ENCODE assay signal across 1 cellular context in the genomic region with DNA sequence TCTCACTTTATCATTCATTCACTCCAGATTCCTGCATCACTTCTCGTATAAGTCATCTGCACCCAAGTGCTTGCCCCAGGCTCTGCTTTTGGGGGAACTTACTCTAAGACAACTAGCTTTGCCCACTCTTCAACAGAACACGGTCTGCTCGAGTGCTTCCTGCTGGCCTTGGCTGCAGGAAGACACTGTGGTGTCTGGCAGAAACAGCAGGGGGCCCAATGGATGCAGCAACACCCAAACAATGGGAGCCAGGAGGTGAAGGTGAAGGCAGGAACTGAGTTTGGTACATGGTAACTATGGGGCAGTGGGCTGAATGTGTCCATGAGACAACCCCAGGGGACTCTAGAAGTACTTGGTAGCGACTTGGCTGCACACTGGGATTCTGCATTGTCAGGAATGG.
TF ChIP-seq lines count a peak whose summit lies in the region.

No MANE protein-coding gene starts in this region.

TF ChIP-seq in GM23338, 12 proteins besides CTCF, POLR2A, EP300 and RAD21:
- TF ChIP-seq, protein P1, sequence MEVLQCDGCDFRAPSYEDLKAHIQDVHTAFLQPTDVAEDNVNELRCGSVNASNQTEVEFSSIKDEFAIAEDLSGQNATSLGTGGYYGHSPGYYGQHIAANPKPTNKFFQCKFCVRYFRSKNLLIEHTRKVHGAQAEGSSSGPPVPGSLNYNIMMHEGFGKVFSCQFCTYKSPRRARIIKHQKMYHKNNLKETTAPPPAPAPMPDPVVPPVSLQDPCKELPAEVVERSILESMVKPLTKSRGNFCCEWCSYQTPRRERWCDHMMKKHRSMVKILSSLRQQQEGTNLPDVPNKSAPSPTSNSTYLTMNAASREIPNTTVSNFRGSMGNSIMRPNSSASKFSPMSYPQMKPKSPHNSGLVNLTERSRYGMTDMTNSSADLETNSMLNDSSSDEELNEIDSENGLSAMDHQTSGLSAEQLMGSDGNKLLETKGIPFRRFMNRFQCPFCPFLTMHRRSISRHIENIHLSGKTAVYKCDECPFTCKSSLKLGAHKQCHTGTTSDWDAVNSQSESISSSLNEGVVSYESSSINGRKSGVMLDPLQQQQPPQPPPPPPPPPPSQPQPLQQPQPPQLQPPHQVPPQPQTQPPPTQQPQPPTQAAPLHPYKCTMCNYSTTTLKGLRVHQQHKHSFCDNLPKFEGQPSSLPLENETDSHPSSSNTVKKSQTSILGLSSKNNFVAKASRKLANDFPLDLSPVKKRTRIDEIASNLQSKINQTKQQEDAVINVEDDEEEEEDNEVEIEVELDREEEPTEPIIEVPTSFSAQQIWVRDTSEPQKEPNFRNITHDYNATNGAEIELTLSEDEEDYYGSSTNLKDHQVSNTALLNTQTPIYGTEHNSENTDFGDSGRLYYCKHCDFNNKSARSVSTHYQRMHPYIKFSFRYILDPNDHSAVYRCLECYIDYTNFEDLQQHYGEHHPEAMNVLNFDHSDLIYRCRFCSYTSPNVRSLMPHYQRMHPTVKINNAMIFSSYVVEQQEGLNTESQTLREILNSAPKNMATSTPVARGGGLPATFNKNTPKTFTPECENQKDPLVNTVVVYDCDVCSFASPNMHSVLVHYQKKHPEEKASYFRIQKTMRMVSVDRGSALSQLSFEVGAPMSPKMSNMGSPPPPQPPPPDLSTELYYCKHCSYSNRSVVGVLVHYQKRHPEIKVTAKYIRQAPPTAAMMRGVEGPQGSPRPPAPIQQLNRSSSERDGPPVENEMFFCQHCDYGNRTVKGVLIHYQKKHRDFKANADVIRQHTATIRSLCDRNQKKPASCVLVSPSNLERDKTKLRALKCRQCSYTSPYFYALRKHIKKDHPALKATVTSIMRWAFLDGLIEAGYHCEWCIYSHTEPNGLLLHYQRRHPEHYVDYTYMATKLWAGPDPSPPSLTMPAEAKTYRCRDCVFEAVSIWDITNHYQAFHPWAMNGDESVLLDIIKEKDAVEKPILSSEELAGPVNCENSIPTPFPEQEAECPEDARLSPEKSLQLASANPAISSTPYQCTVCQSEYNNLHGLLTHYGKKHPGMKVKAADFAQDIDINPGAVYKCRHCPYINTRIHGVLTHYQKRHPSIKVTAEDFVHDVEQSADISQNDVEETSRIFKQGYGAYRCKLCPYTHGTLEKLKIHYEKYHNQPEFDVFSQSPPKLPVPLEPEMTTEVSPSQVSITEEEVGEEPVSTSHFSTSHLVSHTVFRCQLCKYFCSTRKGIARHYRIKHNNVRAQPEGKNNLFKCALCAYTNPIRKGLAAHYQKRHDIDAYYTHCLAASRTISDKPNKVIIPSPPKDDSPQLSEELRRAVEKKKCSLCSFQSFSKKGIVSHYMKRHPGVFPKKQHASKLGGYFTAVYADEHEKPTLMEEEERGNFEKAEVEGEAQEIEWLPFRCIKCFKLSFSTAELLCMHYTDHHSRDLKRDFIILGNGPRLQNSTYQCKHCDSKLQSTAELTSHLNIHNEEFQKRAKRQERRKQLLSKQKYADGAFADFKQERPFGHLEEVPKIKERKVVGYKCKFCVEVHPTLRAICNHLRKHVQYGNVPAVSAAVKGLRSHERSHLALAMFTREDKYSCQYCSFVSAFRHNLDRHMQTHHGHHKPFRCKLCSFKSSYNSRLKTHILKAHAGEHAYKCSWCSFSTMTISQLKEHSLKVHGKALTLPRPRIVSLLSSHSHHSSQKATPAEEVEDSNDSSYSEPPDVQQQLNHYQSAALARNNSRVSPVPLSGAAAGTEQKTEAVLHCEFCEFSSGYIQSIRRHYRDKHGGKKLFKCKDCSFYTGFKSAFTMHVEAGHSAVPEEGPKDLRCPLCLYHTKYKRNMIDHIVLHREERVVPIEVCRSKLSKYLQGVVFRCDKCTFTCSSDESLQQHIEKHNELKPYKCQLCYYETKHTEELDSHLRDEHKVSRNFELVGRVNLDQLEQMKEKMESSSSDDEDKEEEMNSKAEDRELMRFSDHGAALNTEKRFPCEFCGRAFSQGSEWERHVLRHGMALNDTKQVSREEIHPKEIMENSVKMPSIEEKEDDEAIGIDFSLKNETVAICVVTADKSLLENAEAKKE (CRISPR knock-in tag; IDR thresholded peaks at IDR 0.05) = no peak
- no peak for TF ChIP-seq ZNF331 (CRISPR knock-in tag; IDR thresholded peaks at IDR 0.05; ENCODE audit: low read depth)
- no peak for TF ChIP-seq POLR2AphosphoS5 (IDR thresholded peaks at IDR 0.05; ENCODE audit: low read depth)
